1 cellular context compared by ENCODE assay signal in genomic region chr16:88734361-88734728, GRCh38.
TF ChIP-seq lines count a peak whose summit lies in the region.

No MANE protein-coding gene starts in this region.

TF ChIP-seq in HepG2, 621 proteins besides CTCF, POLR2A, EP300 and RAD21:
- TF ChIP-seq TIGD3 (CRISPR knock-in tag; IDR thresholded peaks at IDR 0.05; ENCODE audit: borderline replicate concordance) (no peak), ZMAT5 (CRISPR knock-in tag; IDR thresholded peaks at IDR 0.05; ENCODE audit: borderline replicate concordance, low read depth) (no peak), DMTF1 (CRISPR knock-in tag; IDR thresholded peaks at IDR 0.05) (no peak), ZNF44 (CRISPR knock-in tag; IDR thresholded peaks at IDR 0.05) (no peak), ZNF232 (CRISPR knock-in tag; IDR thresholded peaks at IDR 0.05; ENCODE audit: borderline replicate concordance) (no peak), HDAC1 (CRISPR knock-in tag; IDR thresholded peaks at IDR 0.05) (no peak), TSC22D2 (CRISPR knock-in tag; IDR thresholded peaks at IDR 0.05; ENCODE audit: borderline replicate concordance) (no peak), RNF219 (CRISPR knock-in tag; IDR thresholded peaks at IDR 0.05) (no peak), IRX3 (CRISPR knock-in tag; IDR thresholded peaks at IDR 0.05; ENCODE audit: borderline replicate concordance, low read depth) (no peak), HNF4G (IDR thresholded peaks at IDR 0.05; ENCODE audit: borderline replicate concordance, low read depth, low read length) (no peak), HNF4G (CRISPR knock-in tag; IDR thresholded peaks at IDR 0.05; ENCODE audit: borderline replicate concordance, low read depth) (no peak), PHF20 (CRISPR knock-in tag; IDR thresholded peaks at IDR 0.05) (no peak)
TF ChIP-seq in HepG2: peak in this region for 0.
